ENCODE assay signal across 8 cellular contexts in genomic region chr6:7390218-7390878, GRCh38. TPM values are rescaled to one million over a fixed set of nuclear protein-coding genes. Genes with fewer than 3 reads are reported as not detected.
DNase-seq lines count a peak whose midpoint lies in the region; ATAC-seq and TF ChIP-seq lines count a peak whose summit lies in the region.

No MANE protein-coding gene starts in this region.

- no peaks in the 10 kb centered on the region for H3K9me3 ChIP-seq in BLaER1 treated with 17β-estradiol and CSF1 and Interleukin-3, amounts not matched to agents 10 nM and 100 nM (replicated peaks in 1 of 11)
- no peaks in the 10 kb centered on the region for H3K9me3 ChIP-seq in mesenchymal stem cell (ENCODE audit: control insufficient read depth, low read length)

- H2AK5ac ChIP-seq in mesenchymal stem cell (ENCODE audit: low read length, severe bottlenecking) = no peak overlapping the region

- H2BK15ac ChIP-seq in mesenchymal stem cell (ENCODE audit: low read depth, poor library complexity, severe bottlenecking) = no peak overlapping the region

- H4K8ac ChIP-seq in mesenchymal stem cell (ENCODE audit: low read length) = no peak overlapping the region

- ATAC-seq in GM19438 (IDR thresholded peaks at IDR 0.05; ENCODE audit: low read depth, unreplicated experiment) = peak; percentile 12

- H2BK12ac ChIP-seq in mesenchymal stem cell (ENCODE audit: low read length in 2 of 2) = peak overlapping the region in 1 of 2 experiments; percentile 28

- H2BK5ac ChIP-seq in mesenchymal stem cell (ENCODE audit: low read depth, low read length, poor library complexity, severe bottlenecking) = no peak overlapping the region

- in situ Hi-C loops in astrocyte of the spinal cord (cut with HindIII; ENCODE audit: low sequenced_read_pairs) = no loop called here

- H3K4me3 ChIP-seq in BLaER1 treated with 17β-estradiol and CSF1 and Interleukin-3, amounts not matched to agents 10 nM and 100 nM = peak overlapping the region; percentile 71 to 84 (median 81)
- H3K4me3 ChIP-seq in astrocyte of the spinal cord (ENCODE audit: low read depth, low read length) (peak overlapping the region; percentile 85), mesenchymal stem cell (ENCODE audit: insufficient read depth in 1 of 2, low read depth in 1 of 2, low read length in 2 of 2) (peak overlapping the region; percentile 76 to 88), urinary bladder (ENCODE audit: low read depth, low read length) (peak overlapping the region; percentile 65)

- DNase-seq in HT1080 (ENCODE audit: low read depth) (peak; percentile 7), astrocyte of the spinal cord (ENCODE audit: low read depth, low spot score) (no peak), mesenchymal stem cell (no peak), SW 1271 (lab: John Stamatoyannopoulos, UW) (no peak), GM20000 (ENCODE audit: low spot score) (no peak)

- H4K91ac ChIP-seq in mesenchymal stem cell (ENCODE audit: low read length) = no peak overlapping the region

- peaks cover 8% of the 10 kb centered on the region for H3K79me1 ChIP-seq in mesenchymal stem cell (replicated peaks; ENCODE audit: low read length, poor library complexity, severe bottlenecking)

- H3K18ac ChIP-seq in mesenchymal stem cell (ENCODE audit: low read depth in 1 of 2, low read length in 2 of 2) = peak overlapping the region in 1 of 2 experiments; percentile 88

- TF ChIP-seq CTCF in astrocyte of the spinal cord (IDR thresholded peaks at IDR 0.05; ENCODE audit: low read depth, low read length) (peak; percentile 2), GM20000 (IDR thresholded peaks at IDR 0.05; ENCODE audit: extremely low read depth, missing control alignments) (no peak)

- H3K14ac ChIP-seq in mesenchymal stem cell (ENCODE audit: low read length in 2 of 2) = peak overlapping the region in 1 of 2 experiments; percentile 81

- H3K27ac ChIP-seq in BLaER1 treated with 17β-estradiol and CSF1 and Interleukin-3, amounts not matched to agents 10 nM and 100 nM = peak overlapping the region; percentile 75 to 89 (median 84); a peak in 21 of 22 replicates
- H3K27ac ChIP-seq in mesenchymal stem cell (ENCODE audit: low read length, poor library complexity, severe bottlenecking) (peak overlapping the region; percentile 98), urinary bladder (ENCODE audit: low read depth) (no peak overlapping the region)

- H3K4me2 ChIP-seq in BLaER1 treated with 17β-estradiol and CSF1 and Interleukin-3, amounts not matched to agents 10 nM and 100 nM = peak overlapping the region; percentile 83 to 97 (median 93)
- peak overlapping the region; percentile 99 for H3K4me2 ChIP-seq in mesenchymal stem cell (ENCODE audit: low read length, poor library complexity, severe bottlenecking)

- H3K4ac ChIP-seq in mesenchymal stem cell (ENCODE audit: low read depth in 1 of 2, low read length in 2 of 2) = peak overlapping the region in 1 of 2 experiments; percentile 94

- peak overlapping the region; percentile 99 for H2AFZ ChIP-seq in mesenchymal stem cell (ENCODE audit: low read depth, low read length)

- H3K36me3 ChIP-seq in BLaER1 treated with 17β-estradiol and CSF1 and Interleukin-3, amounts not matched to agents 10 nM and 100 nM = peaks cover 15 to 41% (median 31%) of the 10 kb centered on the region in 11 experiments; a peak in 21 of 22 replicates
- H3K36me3 ChIP-seq in mesenchymal stem cell (ENCODE audit: control insufficient read depth in 1 of 2, insufficient read depth in 2 of 2, low read depth in 1 of 2, low read length in 2 of 2) (peaks cover 0 to 20% of the 10 kb centered on the region in 2 experiments), urinary bladder (ENCODE audit: insufficient read depth) (peaks cover 2% of the 10 kb centered on the region)

- H2BK120ac ChIP-seq in mesenchymal stem cell (ENCODE audit: low read depth, low read length) = no peak overlapping the region

- peaks cover 24 to 35% (median 31%) of the 10 kb centered on the region in 10 experiments for H3K4me1 ChIP-seq in BLaER1 treated with 17β-estradiol and CSF1 and Interleukin-3, amounts not matched to agents 10 nM and 100 nM
- peaks cover 3% of the 10 kb centered on the region for H3K4me1 ChIP-seq in mesenchymal stem cell (ENCODE audit: control insufficient read depth, insufficient read depth, low read depth, low read length)
- peaks cover 2% of the 10 kb centered on the region for H3K4me1 ChIP-seq in urinary bladder (ENCODE audit: insufficient read depth)

- 8% methylated on average over 10 of the region's 14 CpGs for WGBS in mesenchymal stem cell
- 3% methylated on average over 14 of the region's 14 CpGs for WGBS in urinary bladder

- H3K9ac ChIP-seq in BLaER1 treated with 17β-estradiol and CSF1 and Interleukin-3, amounts not matched to agents 10 nM and 100 nM = peak overlapping the region; percentile 78 to 89 (median 87)
- peak overlapping the region; percentile 91 for H3K9ac ChIP-seq in mesenchymal stem cell (ENCODE audit: low read length)

- no peaks in the 10 kb centered on the region for H3K27me3 ChIP-seq in BLaER1 treated with 17β-estradiol and CSF1 and Interleukin-3, amounts not matched to agents 10 nM and 100 nM
- H3K27me3 ChIP-seq in mesenchymal stem cell (ENCODE audit: control insufficient read depth in 1 of 2, insufficient read depth in 1 of 2, low read length in 2 of 2) = no peaks in the 10 kb centered on the region

- H4K20me1 ChIP-seq in BLaER1 treated with 17β-estradiol and CSF1 and Interleukin-3, amounts not matched to agents 10 nM and 100 nM = peaks cover 0 to 45% (median 27%) of the 10 kb centered on the region in 11 experiments; a peak in 14 of 22 replicates

- H3K23ac ChIP-seq in mesenchymal stem cell (ENCODE audit: low read length in 2 of 2) = no peak overlapping the region

RNA-seq across cellular contexts. Expression of gene RIOK1, which starts 0.7 kb away (rescaled TPM):
- total RNA-seq in HT1080 (2014; rRNA removed; shearing (Covaris generic)) = 71.9 and 83.4 TPM in 2 replicates
- polyA plus RNA-seq in HT1080 (2015; cell fraction: cytosol; rRNA removed) = 37.2 and 48.1 TPM in 2 replicates
- 54.4 and 66.6 TPM in 2 replicates for polyA plus RNA-seq in HT1080 (2015; cell fraction: nucleus; rRNA removed)
- polyA plus RNA-seq in mesenchymal stem cell (2013, experiment 1 of 2) = 17.8 TPM
- polyA plus RNA-seq in mesenchymal stem cell (2013, experiment 2 of 2) = 17.4 TPM
- 26.3 TPM for total RNA-seq in urinary bladder
- 17.5 TPM for polyA plus RNA-seq in urinary bladder

RNA-seq across cellular contexts. Expression of gene CAGE1, which starts 0.8 kb away (rescaled TPM):
- total RNA-seq in HT1080 (2014; rRNA removed; shearing (Covaris generic)) = 0.03 and 0.20 TPM in 2 replicates
- polyA plus RNA-seq in HT1080 (2015; cell fraction: cytosol; rRNA removed) = 0.11 TPM in 1 of 2 replicates, not detected in the other
- 0.03 TPM in 1 of 2 replicates, not detected in the other for polyA plus RNA-seq in HT1080 (2015; cell fraction: nucleus; rRNA removed)
- not detected for polyA plus RNA-seq in mesenchymal stem cell (2013, experiment 1 of 2)
- polyA plus RNA-seq in mesenchymal stem cell (2013, experiment 2 of 2) = not detected
- not detected for total RNA-seq in urinary bladder
- not detected for polyA plus RNA-seq in urinary bladder
